9 cellular contexts compared by ENCODE assay signal in genomic region chr2:79935771-79936657, GRCh38.
DNase-seq lines count a peak whose midpoint lies in the region; ATAC-seq, FAIRE-seq and TF ChIP-seq lines count a peak whose summit lies in the region.
"Had no signal": no experiment of that assay in that cellular context is flagged by ENCODE, and none has a peak within 500 bp of the region (broad histone marks: within the 10 kb centered on the region; RNA-seq: fewer than 3 reads in every experiment).

No MANE protein-coding gene starts in this region.

- intact Hi-C loops in HepG2 (cut with micrococcal nuclease; ENCODE audit: unreplicated experiment) = loop anchor here (1.0 kb wide), 1 partner anchor 46 kb away; no protein-coding TSS in a partner anchor

- no peak overlapping the region for H3K4me3 Mint-ChIP-seq in T-helper 2 cell treated with Interferon-gamma antibody and Interleukin-4, amounts not matched to agents 5 μg/mL and 100 μg/mL, for 36 hours
- H3K4me3 Mint-ChIP-seq: activated naive CD4-positive, alpha-beta T cell treated with anti-CD3 and anti-CD28 coated beads, Interleukin-2, amount 50 U/mL, for 24 hours had no signal

- H3K4me1 ChIP-seq in OCI-LY1 (ENCODE audit: insufficient read depth, low read length, severe bottlenecking) = no peaks in the 10 kb centered on the region
- H3K4me1 ChIP-seq in HepG2 (ENCODE audit: insufficient read depth, low read length) = peaks cover 4% of the 10 kb centered on the region; the same call in 1 of the 2 replicates

- H3K79me2 ChIP-seq in OCI-LY1 (ENCODE audit: insufficient read depth, low read length) = no peaks in the 10 kb centered on the region
- no peaks in the 10 kb centered on the region for H3K79me2 ChIP-seq in HepG2 (ENCODE audit: insufficient read depth, low read length)

- no peaks in the 10 kb centered on the region for H3K9me3 Mint-ChIP-seq in T-helper 2 cell treated with Interferon-gamma antibody and Interleukin-4, amounts not matched to agents 5 μg/mL and 100 μg/mL, for 36 hours
- H3K9me3 Mint-ChIP-seq: activated naive CD4-positive, alpha-beta T cell treated with anti-CD3 and anti-CD28 coated beads, Interleukin-2, amount 50 U/mL, for 24 hours had no signal

- H3K9ac ChIP-seq in OCI-LY1 (ENCODE audit: low read length) (no peak overlapping the region), HepG2 (ENCODE audit: insufficient read depth, low read depth, low read length) (no peak overlapping the region)

- TF ChIP-seq RAD21 in HepG2 (CRISPR knock-in tag; IDR thresholded peaks at IDR 0.05) = no peak

- H2AFZ ChIP-seq in OCI-LY1 (ENCODE audit: low read length) (no peak overlapping the region), HepG2 (ENCODE audit: low read length) (no peak overlapping the region)

- no peak for TF ChIP-seq EP300 in HepG2 (IDR thresholded peaks at IDR 0.05; ENCODE audit: low read depth in 2 of 2, low read length in 2 of 2)
- no peak for TF ChIP-seq EP300 in HepG2 (CRISPR knock-in tag; IDR thresholded peaks at IDR 0.05; ENCODE audit: borderline replicate concordance)

- H3K4me1 Mint-ChIP-seq in T-helper 2 cell treated with Interferon-gamma antibody and Interleukin-4, amounts not matched to agents 5 μg/mL and 100 μg/mL, for 36 hours (ENCODE audit: low read depth) = peaks cover 3% of the 10 kb centered on the region

- no peaks in the 10 kb centered on the region for H3F3A ChIP-seq in OCI-LY1 (ENCODE audit: insufficient read depth, low read length)

- H4K20me1 ChIP-seq in OCI-LY1 (ENCODE audit: insufficient read depth, low read length) (no peaks in the 10 kb centered on the region), HepG2 (ENCODE audit: insufficient read depth, low read length) (no peaks in the 10 kb centered on the region)

- WGBS in HepG2 (ENCODE audit: low lambda C conversion rate) = 2% methylated on average over 9 of the region's 9 CpGs

- H3K4me2 ChIP-seq in OCI-LY1 (ENCODE audit: low read length) = no peak overlapping the region
- no peak overlapping the region; the same call in 1 of the 2 replicates for H3K4me2 ChIP-seq in HepG2 (ENCODE audit: low read depth, low read length)

- H3K9me3 ChIP-seq in OCI-LY1 (ENCODE audit: low read length) (no peaks in the 10 kb centered on the region), HepG2 (ENCODE audit: low read length) (no peaks in the 10 kb centered on the region)

- H3K36me3 ChIP-seq in OCI-LY1 (ENCODE audit: insufficient read depth, low read length) (no peaks in the 10 kb centered on the region), HepG2 (replicated peaks in 1 of 2; ENCODE audit: control insufficient read depth in 1 of 2, insufficient read depth in 2 of 2, low read length in 2 of 2) (no peaks in the 10 kb centered on the region)

- TF ChIP-seq CTCF in OCI-LY1 (IDR thresholded peaks at IDR 0.05; ENCODE audit: low read length) (peak; percentile 69), HepG2 (CRISPR knock-in tag; IDR thresholded peaks at IDR 0.05) (peak; percentile 73)

- H3K36me3 Mint-ChIP-seq in T-helper 2 cell treated with Interferon-gamma antibody and Interleukin-4, amounts not matched to agents 5 μg/mL and 100 μg/mL, for 36 hours (ENCODE audit: low read depth) = no peaks in the 10 kb centered on the region
- H3K36me3 Mint-ChIP-seq: activated naive CD4-positive, alpha-beta T cell treated with anti-CD3 and anti-CD28 coated beads, Interleukin-2, amount 50 U/mL, for 24 hours had no signal

- H3K4me3 ChIP-seq in OCI-LY1 (ENCODE audit: low read depth, low read length, poor library complexity, severe bottlenecking) (no peak overlapping the region), HepG2 (replicated peaks in 1 of 3; ENCODE audit: insufficient read depth in 1 of 3, low read depth in 2 of 3, low read length in 3 of 3) (no peak overlapping the region)

- no peak for TF ChIP-seq POLR2A in HepG2 (IDR thresholded peaks at IDR 0.05; ENCODE audit: insufficient read depth in 1 of 2, low read depth in 2 of 2, low read length in 2 of 2)

- BruUV-seq in HepG2 (replicated peaks; lab: Mats Ljungman, UMichigan) = no TSS peak

- no peaks in the 10 kb centered on the region for H3K9me2 ChIP-seq in OCI-LY1 (ENCODE audit: low read depth, low read length)

- POLR2A ChIA-PET in HepG2 (lab: Yijun Ruan, JAX) = no interaction called here

- CTCF ChIA-PET in HepG2 (lab: Yijun Ruan, JAX; ENCODE audit: low intra/inter-chr PET ratio, low total read pairs) = no interaction called here

- DNase-seq in DMS79 (lab: John Stamatoyannopoulos, UW) (peak; percentile 29), HT1080 (ENCODE audit: low read depth) (peak; percentile 31), HepG2 (ENCODE audit: low spot score) (peak; percentile 67)
- no peak for DNase-seq in T-helper 2 cell treated with Interferon-gamma antibody and Interleukin-4, amounts not matched to agents 5 μg/mL and 100 μg/mL, for 36 hours (ENCODE audit: low spot score)

- H3K27me3 ChIP-seq in OCI-LY1 (ENCODE audit: insufficient read depth, low read length) = no peaks in the 10 kb centered on the region
- H3K27me3 ChIP-seq in HepG2 (ENCODE audit: control insufficient read depth in 1 of 2, insufficient read depth in 2 of 2, low read length in 2 of 2) = no peaks in the 10 kb centered on the region

- no peak overlapping the region for H3K27ac Mint-ChIP-seq in T-helper 2 cell treated with Interferon-gamma antibody and Interleukin-4, amounts not matched to agents 5 μg/mL and 100 μg/mL, for 36 hours
- H3K27ac Mint-ChIP-seq: activated naive CD4-positive, alpha-beta T cell treated with anti-CD3 and anti-CD28 coated beads, Interleukin-2, amount 50 U/mL, for 24 hours had no signal

- H3K27me3 Mint-ChIP-seq in T-helper 2 cell treated with Interferon-gamma antibody and Interleukin-4, amounts not matched to agents 5 μg/mL and 100 μg/mL, for 36 hours (ENCODE audit: low read depth) = no peaks in the 10 kb centered on the region

- in situ Hi-C loops in HepG2 (cut with HindIII; ENCODE audit: extremely low pct_ligation_motif_present, low pct_unique_long_range_greater_than_20kb) = no loop called here

- no peak overlapping the region for H3K27ac ChIP-seq in OCI-LY1 (ENCODE audit: low read depth, low read length, poor library complexity, severe bottlenecking)
- no peak overlapping the region for H3K27ac ChIP-seq in HepG2 (ENCODE audit: extremely low read length, insufficient read depth, low read length)

- FAIRE-seq in colon (lab: Jason Lieb, UNC) (peak; percentile 18), HepG2 (lab: Jason Lieb, UNC) (peak; percentile 64)

- peak; percentile 63 for ATAC-seq in GM19452 (IDR thresholded peaks at IDR 0.05; ENCODE audit: unreplicated experiment)
- peak; percentile 98 for ATAC-seq in HepG2
- no peak for ATAC-seq in GM18873 (IDR thresholded peaks at IDR 0.05; ENCODE audit: low FRiP score, unreplicated experiment)

TF ChIP-seq in HepG2, 621 proteins besides CTCF, POLR2A, EP300 and RAD21 (continues in another document):
- TF ChIP-seq ZNF441 (CRISPR knock-in tag; IDR thresholded peaks at IDR 0.05; ENCODE audit: borderline replicate concordance) (no peak), ZNF512 (CRISPR knock-in tag; IDR thresholded peaks at IDR 0.05) (peak; percentile 88), IRF9 (CRISPR knock-in tag; IDR thresholded peaks at IDR 0.05; ENCODE audit: borderline replicate concordance) (no peak), CBX2 (IDR thresholded peaks at IDR 0.05; ENCODE audit: low read depth, low read length) (no peak), CBX2 (CRISPR knock-in tag; IDR thresholded peaks at IDR 0.05; ENCODE audit: low read depth) (no peak), CEBPG (CRISPR knock-in tag; IDR thresholded peaks at IDR 0.05) (peak; percentile 97), ZGPAT (CRISPR knock-in tag; IDR thresholded peaks at IDR 0.05) (no peak), HOXA9 (CRISPR knock-in tag; IDR thresholded peaks at IDR 0.05; ENCODE audit: borderline replicate concordance) (no peak), ADNP (CRISPR knock-in tag; IDR thresholded peaks at IDR 0.05) (no peak)
